Comparison of ENCODE assay signal across 8 cellular contexts in genomic region chr3:170690133-170690981, GRCh38.
DNase-seq lines count a peak whose midpoint lies in the region; ATAC-seq and TF ChIP-seq lines count a peak whose summit lies in the region.

No MANE protein-coding gene starts in this region.

- no peaks in the 10 kb centered on the region for H3K27me3 ChIP-seq in gastroesophageal sphincter

- ATAC-seq in HG02763 (IDR thresholded peaks at IDR 0.05; ENCODE audit: unreplicated experiment), result peak; percentile 64
- no peak for ATAC-seq in gastroesophageal sphincter
- no peak for ATAC-seq in omental fat pad (ENCODE audit: low FRiP score)
- ATAC-seq in HG02884 (IDR thresholded peaks at IDR 0.05; ENCODE audit: unreplicated experiment), result no peak

- peaks cover 13% of the 10 kb centered on the region for H3K27me3 Mint-ChIP-seq in progenitor cell of endocrine pancreas

- WGBS in gastroesophageal sphincter (ENCODE audit: low coverage in 1 of 2), 2 donors, result 58 to 67% methylated on average over 8 to 14 of the region's 14 CpGs

- no peaks in the 10 kb centered on the region for H3K9me3 Mint-ChIP-seq in progenitor cell of endocrine pancreas (ENCODE audit: low read depth)

- TF ChIP-seq EP300 in gastroesophageal sphincter (IDR thresholded peaks at IDR 0.05), result no peak

- no peaks in the 10 kb centered on the region for H3K36me3 Mint-ChIP-seq in progenitor cell of endocrine pancreas (ENCODE audit: insufficient read depth)

- peaks cover 0 to 14% (median 4%) of the 10 kb centered on the region in 3 donors for H3K4me1 ChIP-seq in gastroesophageal sphincter

- DNase-seq in GM03348 (ENCODE audit: low spot score) (peak; percentile 50), NCI-H748 (lab: John Stamatoyannopoulos, UW; ENCODE audit: unreplicated experiment) (peak; percentile 50), activated T-cell treated with anti-CD3 and anti-CD28 coated beads for 1 hour (ENCODE audit: low read depth) (peak; percentile 7), progenitor cell of endocrine pancreas (ENCODE audit: low spot score, unreplicated experiment) (peak; percentile 55), omental fat pad (ENCODE audit: low spot score) (no peak)

- H3K27ac ChIP-seq in gastroesophageal sphincter, result no peak overlapping the region

- TF ChIP-seq CTCF in gastroesophageal sphincter (IDR thresholded peaks at IDR 0.05), result peak; percentile 19 to 65 (median 24)
- peak; percentile 92 for TF ChIP-seq CTCF in progenitor cell of endocrine pancreas (IDR thresholded peaks at IDR 0.05; ENCODE audit: unreplicated experiment)
- TF ChIP-seq CTCF in omental fat pad (IDR thresholded peaks at IDR 0.05), result no peak

- H3K9me3 ChIP-seq in gastroesophageal sphincter, result no peaks in the 10 kb centered on the region

- no peak overlapping the region for H3K27ac Mint-ChIP-seq in progenitor cell of endocrine pancreas

- no peak overlapping the region for H3K4me3 ChIP-seq in gastroesophageal sphincter

- no peak overlapping the region for H3K4me3 Mint-ChIP-seq in progenitor cell of endocrine pancreas (ENCODE audit: low read depth)

- no peak for TF ChIP-seq POLR2A in gastroesophageal sphincter (IDR thresholded peaks at IDR 0.05)

- no peaks in the 10 kb centered on the region for H3K36me3 ChIP-seq in gastroesophageal sphincter

- H3K4me1 Mint-ChIP-seq in progenitor cell of endocrine pancreas (ENCODE audit: low read depth), result peaks cover 5% of the 10 kb centered on the region

Comparison
In these comparisons a context has a peak if more than half of its experiments do, and no peak if none do; other contexts are left out.
1. CTCF ChIP-seq: peak in gastroesophageal sphincter (4 of 4) and progenitor cell of endocrine pancreas (single experiment); none in omental fat pad (0 of 3).